ENCODE assay signal across 12 cellular contexts in genomic region chr9:116377179-116377790, GRCh38.
DNase-seq lines count a peak whose midpoint lies in the region; ATAC-seq and TF ChIP-seq lines count a peak whose summit lies in the region.
"Had no signal": no experiment of that assay in that cellular context is flagged by ENCODE, and none has a peak within 500 bp of the region (broad histone marks: within the 10 kb centered on the region; RNA-seq: fewer than 3 reads in every experiment).

No MANE protein-coding gene starts in this region.

- no peaks in the 10 kb centered on the region for H3K9me3 ChIP-seq in upper lobe of right lung
- H3K9me3 ChIP-seq: esophagus muscularis mucosa, transverse colon had no signal

- ATAC-seq in left ventricle myocardium superior (peak; percentile 35), Right ventricle myocardium inferior (no peak), HG02588 (IDR thresholded peaks at IDR 0.05; ENCODE audit: unreplicated experiment) (no peak), upper lobe of right lung (no peak)

- no peak for TF ChIP-seq CTCF in upper lobe of right lung (IDR thresholded peaks at IDR 0.05)

- H3K4me1 ChIP-seq in upper lobe of right lung: no peaks in the 10 kb centered on the region
- H3K4me1 ChIP-seq: esophagus muscularis mucosa, transverse colon had no signal

- no peak for DNase-seq in left ventricle myocardium superior
- no peak for DNase-seq in Right ventricle myocardium inferior (ENCODE audit: missing footprints)
- DNase-seq in amniotic stem cell (lab: John Stamatoyannopoulos, UW): peak; percentile 22
- peak; percentile 72 for DNase-seq in hepatic stellate cell (ENCODE audit: low spot score)
- DNase-seq in NCI-H146 treated with DMSO at 0.1 percent for 48 hours (lab: John Stamatoyannopoulos, UW; ENCODE audit: unreplicated experiment): no peak
- no peak for DNase-seq in upper lobe of right lung
- no peak for DNase-seq in activated CD8-positive, alpha-beta memory T cell treated with anti-CD3 and anti-CD28 coated beads for 24 hours
- DNase-seq: H7, NCI-H1092 treated with DMSO at 0.1 percent for 48 hours, transverse colon had no signal

- no peaks in the 10 kb centered on the region for H3K27me3 ChIP-seq in upper lobe of right lung
- H3K27me3 ChIP-seq: esophagus muscularis mucosa, transverse colon had no signal

- intact Hi-C loops in left ventricle myocardium superior (cut with micrococcal nuclease): no loop called here
- intact Hi-C loops in Right ventricle myocardium inferior (cut with DNase I): no loop called here
- intact Hi-C loops in upper lobe of right lung (cut with DNase I): no loop called here

- H3K27ac ChIP-seq in upper lobe of right lung: no peak overlapping the region
- H3K27ac ChIP-seq: esophagus muscularis mucosa had no signal

- H3K36me3 ChIP-seq in upper lobe of right lung: no peaks in the 10 kb centered on the region
- H3K36me3 ChIP-seq: esophagus muscularis mucosa, transverse colon had no signal

- H3K4me3 ChIP-seq in upper lobe of right lung: no peak overlapping the region
- H3K4me3 ChIP-seq: esophagus muscularis mucosa, transverse colon had no signal

Comparison
In these comparisons a context has a peak if more than half of its experiments do, and no peak if none do; other contexts are left out.
1. DNase-seq: peak in amniotic stem cell (single experiment) and hepatic stellate cell (single experiment); none in left ventricle myocardium superior (single experiment), Right ventricle myocardium inferior (single experiment), NCI-H146 treated with DMSO at 0.1 percent for 48 hours (single experiment), upper lobe of right lung (single experiment) and activated CD8-positive, alpha-beta memory T cell treated with anti-CD3 and anti-CD28 coated beads for 24 hours (single experiment).